Comparison of ENCODE assay signal across 17 cellular contexts in genomic region chr5:139100825-139101224, GRCh38.
DNase-seq lines count a peak whose midpoint lies in the region; ATAC-seq, FAIRE-seq and TF ChIP-seq lines count a peak whose summit lies in the region.
"Had no signal": no experiment of that assay in that cellular context is flagged by ENCODE, and none has a peak within 500 bp of the region (broad histone marks: within the 10 kb centered on the region; RNA-seq: fewer than 3 reads in every experiment).

No MANE protein-coding gene starts in this region.

- ATAC-seq in K562 = peak; percentile 86
- ATAC-seq in GM21447 (IDR thresholded peaks at IDR 0.05; ENCODE audit: unreplicated experiment) = no peak
- ATAC-seq: natural killer cell had no signal

- no peak for TF ChIP-seq CTCF in K562 (IDR thresholded peaks at IDR 0.05 in 2 of 3, conservative IDR thresholded peaks at IDR 0.05 in 1 of 3; ENCODE audit: insufficient read depth in 2 of 3, low read depth in 1 of 3, low read length in 3 of 3)

- H3K4me3 ChIP-seq in GM23248 (no peak overlapping the region), MG63 (no peak overlapping the region), K562 (no peak overlapping the region)
- H3K4me3 ChIP-seq: cardiac muscle cell, esophagus muscularis mucosa, skin epidermis had no signal

- H3K4me2 ChIP-seq in GM23248 (ENCODE audit: unreplicated experiment) (no peak overlapping the region), K562 (ENCODE audit: insufficient read depth, low read length) (no peak overlapping the region)

- H3K9ac ChIP-seq in GM23248 = no peak overlapping the region
- H3K9ac ChIP-seq in K562 (ENCODE audit: insufficient read depth in 1 of 2, low read depth in 2 of 2, low read length in 2 of 2) = no peak overlapping the region

- WGBS in GM23248 (ENCODE audit: low coverage in 1 of 2, low lambda C conversion rate in 2 of 2, missing lambda C conversion rate in 2 of 2), 2 experiments = 62 to 64% methylated on average over 3 of the region's 3 CpGs
- WGBS in K562 (ENCODE audit: insufficient coverage, low coverage, missing lambda C conversion rate) = 30% methylated on average over 3 of the region's 3 CpGs

- no peaks in the 10 kb centered on the region for H3K9me1 ChIP-seq in K562 (ENCODE audit: control insufficient read depth, insufficient read depth, low read length)

- TF ChIP-seq RAD21 in K562 (CRISPR knock-in tag; conservative IDR thresholded peaks at IDR 0.05 in 1 of 2, IDR thresholded peaks at IDR 0.05 in 1 of 2) = no peak

- no peaks in the 10 kb centered on the region for H3K27me3 ChIP-seq in GM23248 (replicated peaks; ENCODE audit: insufficient read depth)
- H3K27me3 ChIP-seq in MG63 = no peaks in the 10 kb centered on the region
- H3K27me3 ChIP-seq in K562 (ENCODE audit: control insufficient read depth in 2 of 2, insufficient read depth in 2 of 2, low read length in 2 of 2) = no peaks in the 10 kb centered on the region
- H3K27me3 ChIP-seq: cardiac muscle cell, esophagus muscularis mucosa had no signal

- no peaks in the 10 kb centered on the region for H4K20me1 ChIP-seq in GM23248 (ENCODE audit: insufficient read depth)
- no peaks in the 10 kb centered on the region for H4K20me1 ChIP-seq in K562 (replicated peaks; ENCODE audit: control insufficient read depth, insufficient read depth, low read length)

- TF ChIP-seq POLR2A in K562 (conservative IDR thresholded peaks at IDR 0.05) = no peak

- CTCF ChIA-PET in K562 (lab: Yijun Ruan, JAX; ENCODE audit: low intra/inter-chr PET ratio) = no interaction called here

- TF ChIP-seq EP300 in K562 (IDR thresholded peaks at IDR 0.05; ENCODE audit: low read length) = no peak

- FAIRE-seq in K562 (lab: Jason Lieb, UNC) = peak; percentile 67

- POLR2A ChIA-PET in K562 (lab: Yijun Ruan, JAX) = interaction anchor here (0.6 to 1.2 kb wide), 2 partner anchors 10 to 524 kb away, joined by 3 to 4 read pairs; no protein-coding TSS in a partner anchor

- H3F3A ChIP-seq in GM23248 (ENCODE audit: insufficient read depth) = peaks cover 10% of the 10 kb centered on the region

- H3K4me1 ChIP-seq in GM23248 (ENCODE audit: insufficient read depth) = peaks cover 25% of the 10 kb centered on the region
- peaks cover 2 to 3% of the 10 kb centered on the region in 2 experiments; a peak in 2 of 5 replicates for H3K4me1 ChIP-seq in K562 (replicated peaks in 1 of 2; ENCODE audit: control insufficient read depth in 2 of 2, insufficient read depth in 2 of 2, low read length in 2 of 2)

- H3K79me2 ChIP-seq in GM23248 (ENCODE audit: insufficient read depth) (peaks cover 10% of the 10 kb centered on the region), K562 (ENCODE audit: control insufficient read depth, insufficient read depth, low read length) (no peaks in the 10 kb centered on the region)

- H3K36me3 ChIP-seq in GM23248 (ENCODE audit: low read depth) (no peaks in the 10 kb centered on the region), MG63 (peaks cover 3% of the 10 kb centered on the region), K562 (ENCODE audit: control insufficient read depth, insufficient read depth, low read length) (no peaks in the 10 kb centered on the region; the same call in 2 of the 3 replicates)
- H3K36me3 ChIP-seq: cardiac muscle cell had no signal

- H3K27ac ChIP-seq in GM23248 = no peak overlapping the region
- no peak overlapping the region for H3K27ac ChIP-seq in K562 (ENCODE audit: extremely low read depth, low read depth, low read length)
- H3K27ac ChIP-seq: cardiac muscle cell, esophagus muscularis mucosa, skin epidermis, VCaP had no signal

- DNase-seq in GM23248 = peak; percentile 82
- peak; percentile 39 for DNase-seq in MG63
- DNase-seq in K562 (ENCODE audit: extremely low read depth in 1 of 4, low spot score in 3 of 4) = peak in 2 of 4 experiments; percentile 27 to 41
- DNase-seq in kidney tubule cell (ENCODE audit: low spot score) = peak; percentile 26
- no peak for DNase-seq in COLO829 (ENCODE audit: low spot score)
- no peak for DNase-seq in cerebellar nuclear complex (lab: John Stamatoyannopoulos, UW)
- no peak for DNase-seq in SK-N-DZ (ENCODE audit: low spot score)
- DNase-seq: DMS153, Karpas-422, natural killer cell, NCI-H446, Right ventricle myocardium superior had no signal

- BruUV-seq in K562 (replicated peaks; lab: Mats Ljungman, UMichigan) = no TSS peak

- intact Hi-C loops in K562 (cut with micrococcal nuclease) = no loop called here

- in situ Hi-C loops in GM23248 (cut with MboI) = no loop called here
- in situ Hi-C loops in K562 (cut with MboI) = no loop called here

- no peaks in the 10 kb centered on the region for H3K9me3 ChIP-seq in GM23248 (ENCODE audit: low read depth)
- H3K9me3 ChIP-seq in MG63 = no peaks in the 10 kb centered on the region
- no peaks in the 10 kb centered on the region for H3K9me3 ChIP-seq in K562 (replicated peaks; ENCODE audit: control insufficient read depth, insufficient read depth, low read depth, low read length)
- H3K9me3 ChIP-seq: esophagus muscularis mucosa had no signal

- no peak overlapping the region for H2AFZ ChIP-seq in GM23248
- H2AFZ ChIP-seq in K562 (ENCODE audit: low read depth, low read length) = no peak overlapping the region

- no peaks in the 10 kb centered on the region for H3K9me2 ChIP-seq in GM23248 (ENCODE audit: insufficient read depth)

TF ChIP-seq in K562, 482 proteins besides CTCF, POLR2A, EP300 and RAD21 (continues in another document):
- peak; percentile 81 for TF ChIP-seq FOSL1 (tag; conservative IDR thresholded peaks at IDR 0.05)
- TF ChIP-seq POLR2H (tag; IDR thresholded peaks at IDR 0.05; ENCODE audit: low read depth) = no peak
- peak; percentile 67; the same call in 1 of the 2 replicates for TF ChIP-seq JUN (IDR thresholded peaks at IDR 0.05; ENCODE audit: borderline replicate concordance, low read depth, low read length)
- TF ChIP-seq JUN (CRISPR knock-in tag; IDR thresholded peaks at IDR 0.05; ENCODE audit: borderline replicate concordance) = no peak
- TF ChIP-seq ATF4 (CRISPR knock-in tag; IDR thresholded peaks at IDR 0.05) = no peak
- TF ChIP-seq SMARCC2 (IDR thresholded peaks at IDR 0.05; ENCODE audit: low read depth) = no peak
- no peak for TF ChIP-seq HBP1 (CRISPR knock-in tag; IDR thresholded peaks at IDR 0.05)
- TF ChIP-seq COPS2 (conservative IDR thresholded peaks at IDR 0.05) = no peak
- peak; percentile 87 for TF ChIP-seq JUND (IDR thresholded peaks at IDR 0.05; ENCODE audit: borderline replicate concordance, low read depth, low read length)
- TF ChIP-seq JUND (tag; IDR thresholded peaks at IDR 0.05; ENCODE audit: borderline replicate concordance, low read depth, low read length) = peak; percentile 80; the same call in 2 of the 3 replicates
- TF ChIP-seq E2F8 (IDR thresholded peaks at IDR 0.05; ENCODE audit: low read depth, partially characterized antibody) = no peak
- peak; percentile 30 for TF ChIP-seq ZFP36 (IDR thresholded peaks at IDR 0.05; ENCODE audit: low read depth, low read length, partially characterized antibody)
- TF ChIP-seq BCOR (IDR thresholded peaks at IDR 0.05) = no peak
- peak; percentile 75 for TF ChIP-seq ATF3 (IDR thresholded peaks at IDR 0.05)
- no peak for TF ChIP-seq ATF3 (CRISPR knock-in tag; conservative IDR thresholded peaks at IDR 0.05)

Comparison
In these comparisons a context has a peak if more than half of its experiments do, and no peak if none do; other contexts are left out.
1. DNase-seq: peak in GM23248 (single experiment), MG63 (single experiment) and kidney tubule cell (single experiment); none in COLO829 (single experiment), cerebellar nuclear complex (0 of 2) and SK-N-DZ (single experiment).